10 cellular contexts compared by ENCODE assay signal in the genomic region with DNA sequence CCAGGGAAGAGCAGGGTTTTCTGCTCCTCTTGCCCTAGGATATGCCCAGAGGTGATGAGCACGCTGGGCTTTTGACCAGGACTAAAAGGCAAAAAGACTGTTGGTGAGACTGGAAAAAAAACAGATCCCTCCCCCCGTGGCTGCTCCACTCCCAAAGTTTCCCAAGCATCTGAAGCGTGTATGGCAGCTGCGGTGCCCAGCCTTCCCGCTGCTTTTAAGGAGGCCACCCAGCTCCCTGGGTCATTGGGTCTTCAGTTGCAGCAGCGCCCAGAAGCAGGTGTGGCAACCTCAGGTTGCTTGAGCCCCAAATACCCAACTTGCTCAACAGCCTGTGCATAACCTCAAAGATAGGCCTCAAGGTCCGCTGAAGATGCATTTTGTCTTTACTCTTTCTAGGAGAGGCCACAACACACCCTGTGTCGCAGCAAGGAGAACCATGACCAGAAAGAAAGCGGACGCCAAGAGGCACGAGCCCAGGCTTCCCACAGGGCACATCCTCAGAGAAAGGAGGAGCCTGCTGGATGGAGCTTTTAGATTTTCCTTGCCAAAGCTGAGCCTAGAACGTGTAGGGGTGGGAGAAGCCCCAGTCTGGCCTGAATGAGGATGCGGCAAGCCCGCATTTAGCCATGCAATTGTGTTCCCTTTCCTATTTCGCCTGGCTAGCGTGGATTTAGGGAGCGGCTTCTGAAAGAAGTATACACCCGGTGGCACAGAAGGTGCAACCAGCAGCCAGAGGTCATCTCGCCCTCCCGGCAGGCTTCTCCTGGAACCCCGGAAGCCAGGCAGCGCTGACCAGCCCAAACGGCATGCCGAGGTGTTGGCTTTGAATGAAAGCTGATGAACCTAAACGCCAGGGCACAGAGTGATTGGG. TPM values are rescaled to one million over a fixed set of nuclear protein-coding genes. Genes with fewer than 3 reads are reported as not detected.
DNase-seq lines count a peak whose midpoint lies in the region; ATAC-seq and TF ChIP-seq lines count a peak whose summit lies in the region.
"Had no signal": no experiment of that assay in that cellular context is flagged by ENCODE, and none has a peak within 500 bp of the region (broad histone marks: within the 10 kb centered on the region; RNA-seq: fewer than 3 reads in every experiment).

No MANE protein-coding gene starts in this region.

- no peak overlapping the region for H3K27ac ChIP-seq in naive thymus-derived CD4-positive, alpha-beta T cell (ENCODE audit: low read depth, low read length)

- no peaks in the 10 kb centered on the region for H3K27me3 ChIP-seq in HAP-1 (ENCODE audit: low read depth)
- H3K27me3 ChIP-seq in naive thymus-derived CD4-positive, alpha-beta T cell (ENCODE audit: control insufficient read depth in 2 of 2, insufficient read depth in 2 of 2, low read length in 2 of 2) = no peaks in the 10 kb centered on the region

- DNase-seq in AG10803 (ENCODE audit: low read depth) = no peak
- no peak for DNase-seq in HAP-1 (ENCODE audit: low spot score in 2 of 2)
- DNase-seq in cerebellum (ENCODE audit: low spot score) = peak; percentile 62
- DNase-seq in naive thymus-derived CD4-positive, alpha-beta T cell = no peak
- no peak for DNase-seq in iPS-NIHi7 (ENCODE audit: extremely low spot score)
- no peak for DNase-seq in AG20443 (ENCODE audit: low spot score)
- DNase-seq: GDM1, SIG-M5 had no signal

- intact Hi-C loops in naive thymus-derived CD4-positive, alpha-beta T cell (cut with micrococcal nuclease) = loop anchor here (5.0 kb wide), 3 partner anchors 65 to 275 kb away; partner anchors contain the start of gene THUMPD3 (in 1 of the 2)

- in situ Hi-C loops in HAP-1 (cut with MboI; ENCODE audit: low sequenced_read_pairs) = no loop called here

- peaks cover 16 to 43% (median 28%) of the 10 kb centered on the region in 7 donors for H3K4me1 Mint-ChIP-seq in naive thymus-derived CD4-positive, alpha-beta T cell

- H3K9me3 Mint-ChIP-seq in naive thymus-derived CD4-positive, alpha-beta T cell = no peaks in the 10 kb centered on the region

- TF ChIP-seq CTCF in AG10803 (conservative IDR thresholded peaks at IDR 0.05; ENCODE audit: low read length) = no peak

- no peaks in the 10 kb centered on the region for H3K36me3 ChIP-seq in HAP-1 (replicated peaks)
- H3K36me3 ChIP-seq in naive thymus-derived CD4-positive, alpha-beta T cell (ENCODE audit: control insufficient read depth in 2 of 3, insufficient read depth in 3 of 3, low read length in 3 of 3) = no peaks in the 10 kb centered on the region

- H3K4me3 Mint-ChIP-seq in naive thymus-derived CD4-positive, alpha-beta T cell = peak overlapping the region; percentile 82 to 99 (median 92)

- peaks cover 3% of the 10 kb centered on the region for H3K4me1 ChIP-seq in HAP-1
- peaks cover 0 to 6% of the 10 kb centered on the region in 2 donors for H3K4me1 ChIP-seq in naive thymus-derived CD4-positive, alpha-beta T cell (ENCODE audit: control insufficient read depth in 2 of 2, insufficient read depth in 2 of 2, low read length in 2 of 2)

- H3K4me3 ChIP-seq in AG10803 (ENCODE audit: low read length) (peak overlapping the region; percentile 17; the same call in 1 of the 2 replicates), HAP-1 (peak overlapping the region; percentile 46; the same call in 1 of the 2 replicates)
- peak overlapping the region; percentile 91 for H3K4me3 ChIP-seq in naive thymus-derived CD4-positive, alpha-beta T cell (ENCODE audit: low read length)

- no peaks in the 10 kb centered on the region for H3K9me3 ChIP-seq in HAP-1
- H3K9me3 ChIP-seq in naive thymus-derived CD4-positive, alpha-beta T cell (ENCODE audit: control insufficient read depth in 2 of 3, low read length in 3 of 3) = no peaks in the 10 kb centered on the region

- no peak for ATAC-seq in naive thymus-derived CD4-positive, alpha-beta T cell
- ATAC-seq in GM18873 (IDR thresholded peaks at IDR 0.05; ENCODE audit: low FRiP score, unreplicated experiment) = no peak
- no peak for ATAC-seq in HG03442 (IDR thresholded peaks at IDR 0.05; ENCODE audit: unreplicated experiment)

- POLR2A ChIA-PET in naive thymus-derived CD4-positive, alpha-beta T cell (lab: Charles Lee) = no interaction called here

- CTCF ChIA-PET in naive thymus-derived CD4-positive, alpha-beta T cell (lab: Charles Lee) = no interaction called here

- H3K27ac Mint-ChIP-seq in naive thymus-derived CD4-positive, alpha-beta T cell = peak overlapping the region in 5 of 9 donors; percentile 5 to 89 (median 51)

- H3K36me3 Mint-ChIP-seq in naive thymus-derived CD4-positive, alpha-beta T cell = peaks cover 0 to 4% (median 0%) of the 10 kb centered on the region in 5 donors

- H3K27me3 Mint-ChIP-seq in naive thymus-derived CD4-positive, alpha-beta T cell = peaks cover 0 to 15% (median 0%) of the 10 kb centered on the region in 5 donors

RNA-seq across cellular contexts. Expression of gene SRGAP3, which starts 1.9 kb away (rescaled TPM):
- total RNA-seq in cerebellum = 130 TPM
- total RNA-seq in naive thymus-derived CD4-positive, alpha-beta T cell = 1 to 10 TPM; 1.4 to 6.0 (median 4.8) TPM
- polyA plus RNA-seq in naive thymus-derived CD4-positive, alpha-beta T cell = 1 to 10 TPM; 1.7 to 2.3 TPM

Comparison
In these comparisons a context has a peak if more than half of its experiments do, and no peak if none do; other contexts are left out.
1. H3K4me3 ChIP-seq: peak in every context shown above with its lines; median percentile 91 in naive thymus-derived CD4-positive, alpha-beta T cell; 46 in HAP-1; 17 in AG10803.
2. RNA of gene SRGAP3, which starts 1.9 kb away (total RNA-seq): 130 TPM in cerebellum (single experiment); 1.4 to 6.0 TPM in naive thymus-derived CD4-positive, alpha-beta T cell; every median in the first group is over 10 times any median in the second.